ENCODE assay signal across 29 cellular contexts in the genomic region with DNA sequence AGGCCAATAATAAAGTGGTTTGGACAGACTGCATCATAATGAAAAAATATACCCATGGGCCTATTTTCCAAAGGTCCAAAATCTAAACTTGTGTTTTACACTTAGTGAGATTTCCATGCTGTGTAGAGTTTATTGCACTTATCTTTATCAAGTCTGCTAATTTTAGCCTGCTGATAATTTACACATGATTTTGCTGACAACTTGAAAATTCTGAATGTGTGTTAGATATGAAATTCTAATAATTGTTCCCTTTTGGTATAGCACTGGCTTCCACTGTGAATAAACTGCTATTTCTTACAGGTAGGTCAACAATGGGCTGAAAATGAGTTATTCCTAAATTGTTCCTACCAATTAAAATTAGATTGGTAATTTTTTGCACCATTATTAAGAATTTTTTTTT.
"Had no signal": no experiment of that assay in that cellular context is flagged by ENCODE, and none has a peak within 500 bp of the region (broad histone marks: within the 10 kb centered on the region; RNA-seq: fewer than 3 reads in every experiment).

No MANE protein-coding gene starts in this region.

- H3K4me1 ChIP-seq: stomach, suprapubic skin, testis, thyroid gland, tibial artery, tibial nerve, transverse colon, upper lobe of left lung, upper lobe of right lung, uterus, vagina had no signal

- H3K9me3 Mint-ChIP-seq: stimulated activated memory B cell treated with anti-CD40 and anti-IgM and Interleukin-4, amounts not matched to agents 10 μg/mL and 1 μg/mL and 100 μg/mL, for 72 hours; stimulated activated naive B cell treated with anti-CD40 and anti-IgM and Interleukin-4, amounts not matched to agents 10 μg/mL and 1 μg/mL and 100 μg/mL, for 72 hours; stimulated activated naive CD8-positive, alpha-beta T cell treated with anti-CD3 and anti-CD28 coated beads, Interleukin-15, amount 100 ng/mL, for 72 hours; type B pancreatic cell had no signal

- H3K36me3 ChIP-seq: stomach, suprapubic skin, thoracic aorta, thyroid gland, tibial artery, tibial nerve, transverse colon, upper lobe of left lung, upper lobe of right lung, uterus, vagina had no signal

- ATAC-seq: stimulated activated effector memory CD8-positive, alpha-beta T cell treated with anti-CD3 and anti-CD28 coated beads, Interleukin-12 subunit alpha, Interleukin-12 subunit beta, amount 100 ng/mL, for 72 hours; stimulated activated memory B cell treated with anti-CD40 and anti-IgM and Interleukin-4, amounts not matched to agents 10 μg/mL and 1 μg/mL and 100 μg/mL, for 72 hours; stimulated activated naive B cell treated with anti-CD40 and anti-IgM and Interleukin-4, amounts not matched to agents 10 μg/mL and 1 μg/mL and 100 μg/mL, for 72 hours; stimulated activated naive CD8-positive, alpha-beta T cell treated with anti-CD3 and anti-CD28 coated beads, Interleukin-15, amount 100 ng/mL, for 72 hours; stimulated activated naive CD8-positive, alpha-beta T cell treated with anti-CD3 and anti-CD28 coated beads, Interleukin-15, Interleukin-2, amounts not matched to agents 100 U/mL and 50 U/mL, for 24 hours; upper lobe of right lung had no signal

- H3K4me3 Mint-ChIP-seq: stimulated activated effector memory CD8-positive, alpha-beta T cell treated with anti-CD3 and anti-CD28 coated beads, Interleukin-12 subunit alpha, Interleukin-12 subunit beta, amount 100 ng/mL, for 72 hours; stimulated activated memory B cell treated with anti-CD40 and anti-IgM and Interleukin-4, amounts not matched to agents 10 μg/mL and 1 μg/mL and 100 μg/mL, for 72 hours; stimulated activated naive B cell treated with anti-CD40 and anti-IgM and Interleukin-4, amounts not matched to agents 10 μg/mL and 1 μg/mL and 100 μg/mL, for 72 hours; stimulated activated naive CD8-positive, alpha-beta T cell treated with anti-CD3 and anti-CD28 coated beads, Interleukin-15, amount 100 ng/mL, for 72 hours; stimulated activated naive CD8-positive, alpha-beta T cell treated with anti-CD3 and anti-CD28 coated beads, Interleukin-15, Interleukin-2, amounts not matched to agents 100 ng/mL and 50 ng/mL, for 24 hours; type B pancreatic cell had no signal

- DNase-seq: stimulated activated CD4-positive, alpha-beta T cell treated with anti-CD3 and anti-CD28 coated beads, Interleukin-2, amount 100 ng/mL, for 48 hours; stimulated activated CD4-positive, alpha-beta T cell treated with anti-CD3 and anti-CD28 coated beads, Interleukin-4, amount 100 ng/mL, for 1 hour; stimulated activated CD4-positive, alpha-beta T cell treated with anti-CD3 and anti-CD28 coated beads, Interleukin-4, amount 100 ng/mL, for 24 hours; stimulated activated CD4-positive, alpha-beta T cell treated with anti-CD3 and anti-CD28 coated beads, Interleukin-4, amount 100 ng/mL, for 4 hours; stimulated activated CD8-positive, alpha-beta memory T cell treated with anti-CD3 and anti-CD28 coated beads, Interleukin-4, amount 100 ng/mL, for 48 hours; stimulated activated naive B cell treated with anti-CD40 and anti-IgM and Interleukin-4, amounts not matched to agents 10 μg/mL and 1 μg/mL and 100 μg/mL, for 72 hours; stimulated activated naive CD4-positive, alpha-beta T cell; stimulated activated naive CD4-positive, alpha-beta T cell treated with Interleukin-2 at 50 U/mL for 16 hours; stimulated activated naive CD8-positive, alpha-beta T cell treated with anti-CD3 and anti-CD28 coated beads, Interleukin-15, amount 100 ng/mL, for 72 hours; stimulated activated naive CD8-positive, alpha-beta T cell treated with anti-CD3 and anti-CD28 coated beads, Interleukin-15, Interleukin-2, amounts not matched to agents 100 U/mL and 50 U/mL, for 24 hours; stomach; substantia nigra; testis; thyroid gland; tibial artery; transverse colon; trophoblast cell; upper lobe of left lung; upper lobe of right lung; uterus had no signal

- H3K27ac Mint-ChIP-seq: stimulated activated effector memory CD8-positive, alpha-beta T cell treated with anti-CD3 and anti-CD28 coated beads, Interleukin-12 subunit alpha, Interleukin-12 subunit beta, amount 100 ng/mL, for 72 hours; stimulated activated memory B cell treated with anti-CD40 and anti-IgM and Interleukin-4, amounts not matched to agents 10 μg/mL and 1 μg/mL and 100 μg/mL, for 72 hours; stimulated activated naive B cell treated with anti-CD40 and anti-IgM and Interleukin-4, amounts not matched to agents 10 μg/mL and 1 μg/mL and 100 μg/mL, for 72 hours; stimulated activated naive CD8-positive, alpha-beta T cell treated with anti-CD3 and anti-CD28 coated beads, Interleukin-15, amount 100 ng/mL, for 72 hours; stimulated activated naive CD8-positive, alpha-beta T cell treated with anti-CD3 and anti-CD28 coated beads, Interleukin-15, Interleukin-2, amounts not matched to agents 100 ng/mL and 50 ng/mL, for 24 hours; type B pancreatic cell had no signal

- H3K36me3 Mint-ChIP-seq: stimulated activated effector memory CD8-positive, alpha-beta T cell treated with anti-CD3 and anti-CD28 coated beads, Interleukin-12 subunit alpha, Interleukin-12 subunit beta, amount 100 ng/mL, for 72 hours; stimulated activated memory B cell treated with anti-CD40 and anti-IgM and Interleukin-4, amounts not matched to agents 10 μg/mL and 1 μg/mL and 100 μg/mL, for 72 hours; stimulated activated naive B cell treated with anti-CD40 and anti-IgM and Interleukin-4, amounts not matched to agents 10 μg/mL and 1 μg/mL and 100 μg/mL, for 72 hours; type B pancreatic cell had no signal

- H3K4me3 ChIP-seq: stomach, suprapubic skin, testis, thoracic aorta, thyroid gland, tibial artery, tibial nerve, transverse colon, upper lobe of left lung, upper lobe of right lung, uterus, vagina had no signal

- H3K27me3 Mint-ChIP-seq: stimulated activated memory B cell treated with anti-CD40 and anti-IgM and Interleukin-4, amounts not matched to agents 10 μg/mL and 1 μg/mL and 100 μg/mL, for 72 hours; stimulated activated naive B cell treated with anti-CD40 and anti-IgM and Interleukin-4, amounts not matched to agents 10 μg/mL and 1 μg/mL and 100 μg/mL, for 72 hours; stimulated activated naive CD8-positive, alpha-beta T cell treated with anti-CD3 and anti-CD28 coated beads, Interleukin-15, amount 100 ng/mL, for 72 hours; stimulated activated naive CD8-positive, alpha-beta T cell treated with anti-CD3 and anti-CD28 coated beads, Interleukin-15, Interleukin-2, amounts not matched to agents 100 ng/mL and 50 ng/mL, for 24 hours; type B pancreatic cell had no signal

- H3K27me3 ChIP-seq: stomach, suprapubic skin, testis, thyroid gland, tibial artery, tibial nerve, transverse colon, upper lobe of left lung, upper lobe of right lung, uterus, vagina had no signal

- H3K9me3 ChIP-seq: stomach, suprapubic skin, testis, thoracic aorta, thyroid gland, tibial artery, tibial nerve, transverse colon, upper lobe of left lung, upper lobe of right lung, uterus, vagina had no signal

- H3K4me1 Mint-ChIP-seq: stimulated activated effector memory CD8-positive, alpha-beta T cell treated with anti-CD3 and anti-CD28 coated beads, Interleukin-12 subunit alpha, Interleukin-12 subunit beta, amount 100 ng/mL, for 72 hours; stimulated activated memory B cell treated with anti-CD40 and anti-IgM and Interleukin-4, amounts not matched to agents 10 μg/mL and 1 μg/mL and 100 μg/mL, for 72 hours; stimulated activated naive B cell treated with anti-CD40 and anti-IgM and Interleukin-4, amounts not matched to agents 10 μg/mL and 1 μg/mL and 100 μg/mL, for 72 hours; stimulated activated naive CD8-positive, alpha-beta T cell treated with anti-CD3 and anti-CD28 coated beads, Interleukin-15, amount 100 ng/mL, for 72 hours had no signal

- FAIRE-seq: urothelium cell line had no signal

- H3K27ac ChIP-seq: stomach, suprapubic skin, testis, thoracic aorta, thyroid gland, tibial artery, tibial nerve, transverse colon, upper lobe of left lung, upper lobe of right lung, uterus, vagina had no signal
